ENCODE assay signal across 26 cellular contexts in genomic region chr16:67145746-67146145, GRCh38. TPM values are rescaled to one million over a fixed set of nuclear protein-coding genes. Genes with fewer than 3 reads are reported as not detected.
DNase-seq lines count a peak whose midpoint lies in the region; ATAC-seq and TF ChIP-seq lines count a peak whose summit lies in the region.
"Had no signal": no experiment of that assay in that cellular context is flagged by ENCODE, and none has a peak within 500 bp of the region (broad histone marks: within the 10 kb centered on the region; RNA-seq: fewer than 3 reads in every experiment).

No MANE protein-coding gene starts in this region.

- H3K36me3 Mint-ChIP-seq in HFFc6 (ENCODE audit: low read depth) = peaks cover 23% of the 10 kb centered on the region

- H2BK120ac ChIP-seq in mesenchymal stem cell (ENCODE audit: low read depth, low read length) = no peak overlapping the region

- H3K27me3 Mint-ChIP-seq in HFFc6 (ENCODE audit: insufficient read depth) = peaks cover 5% of the 10 kb centered on the region
- H3K27me3 Mint-ChIP-seq: CD4-positive, alpha-beta memory T cell had no signal

- H3K18ac ChIP-seq in mesenchymal stem cell (ENCODE audit: low read depth in 1 of 2, low read length in 2 of 2) = no peak overlapping the region

- no peaks in the 10 kb centered on the region for H3K9me3 Mint-ChIP-seq in HFFc6
- H3K9me3 Mint-ChIP-seq: GM23338 had no signal

- no peak overlapping the region for H3K4ac ChIP-seq in mesenchymal stem cell (ENCODE audit: low read depth in 1 of 2, low read length in 2 of 2)

- H3K27ac Mint-ChIP-seq in HFFc6 = peak overlapping the region; percentile 28
- H3K27ac Mint-ChIP-seq: GM23338 had no signal

- H3K27me3 ChIP-seq in adipocyte (replicated peaks; ENCODE audit: control insufficient read depth, insufficient read depth, low read length) (no peaks in the 10 kb centered on the region), neutrophil (peaks cover 20% of the 10 kb centered on the region), foreskin keratinocyte (no peaks in the 10 kb centered on the region), mesenchymal stem cell (ENCODE audit: control insufficient read depth in 1 of 2, insufficient read depth in 1 of 2, low read length in 2 of 2) (no peaks in the 10 kb centered on the region)
- H3K27me3 ChIP-seq: MG63, SJSA1 had no signal

- WGBS in mesenchymal stem cell = 100% methylated on average over 1 of the region's 2 CpGs

- no peak overlapping the region for H3K23ac ChIP-seq in mesenchymal stem cell (ENCODE audit: low read length in 2 of 2)

- no peak overlapping the region for H4K91ac ChIP-seq in mesenchymal stem cell (ENCODE audit: low read length)

- peaks cover 13% of the 10 kb centered on the region for H3K4me1 Mint-ChIP-seq in HFFc6 (ENCODE audit: low read depth)

- DNase-seq in HFFc6 (no peak), adipocyte (ENCODE audit: low read depth) (no peak), substantia nigra (lab: John Stamatoyannopoulos, UW) (no peak), foreskin keratinocyte (no peak), mesenchymal stem cell (no peak)
- DNase-seq: CD4-positive, alpha-beta memory T cell; COR-L47; DMS53; H9; KBM-7; MG63; NCI-H1105 treated with DMSO at 0.1 percent for 48 hours; NCI-H146; NCI-H1930; NCI-H2107; NCI-H446; NCI-H524 treated with DMSO at 0.1 percent for 48 hours; NCI-H774; PC-9; Right ventricle myocardium superior had no signal

- no peak overlapping the region for H2BK15ac ChIP-seq in mesenchymal stem cell (ENCODE audit: low read depth, poor library complexity, severe bottlenecking)

- H4K8ac ChIP-seq in mesenchymal stem cell (ENCODE audit: low read length) = no peak overlapping the region

- H2AK5ac ChIP-seq in mesenchymal stem cell (ENCODE audit: low read length, severe bottlenecking) = no peak overlapping the region

- H3K14ac ChIP-seq in mesenchymal stem cell (ENCODE audit: low read length in 2 of 2) = no peak overlapping the region

- peaks cover 8% of the 10 kb centered on the region for H3K4me1 ChIP-seq in adipocyte (ENCODE audit: control insufficient read depth, insufficient read depth, low read length)
- peaks cover 35 to 40% of the 10 kb centered on the region in 2 experiments for H3K4me1 ChIP-seq in neutrophil (ENCODE audit: control insufficient read depth in 1 of 2, insufficient read depth in 1 of 2, low read depth in 1 of 2, low read length in 1 of 2)
- H3K4me1 ChIP-seq in foreskin keratinocyte = peaks cover 4% of the 10 kb centered on the region
- H3K4me1 ChIP-seq in mesenchymal stem cell (ENCODE audit: control insufficient read depth, insufficient read depth, low read depth, low read length) = peaks cover 20% of the 10 kb centered on the region
- H3K4me1 ChIP-seq: A549 had no signal

- H3K4me2 ChIP-seq in mesenchymal stem cell (ENCODE audit: low read length, poor library complexity, severe bottlenecking) = no peak overlapping the region
- H3K4me2 ChIP-seq: A549, GM23338, PC-9 had no signal

- H2BK12ac ChIP-seq in mesenchymal stem cell (ENCODE audit: low read length in 2 of 2) = no peak overlapping the region

- ATAC-seq in foreskin keratinocyte (no peak), HG03469 (IDR thresholded peaks at IDR 0.05; ENCODE audit: unreplicated experiment) (no peak)
- ATAC-seq: A549, GM23338 had no signal

- H3K9me3 ChIP-seq in adipocyte (ENCODE audit: control insufficient read depth, low read length) (no peaks in the 10 kb centered on the region), neutrophil (no peaks in the 10 kb centered on the region), mesenchymal stem cell (ENCODE audit: control insufficient read depth, low read length) (no peaks in the 10 kb centered on the region)
- H3K9me3 ChIP-seq: A549, MG63 had no signal

- H3K9ac ChIP-seq in adipocyte (ENCODE audit: low read length) (peak overlapping the region; percentile 15), mesenchymal stem cell (ENCODE audit: low read length) (no peak overlapping the region)

- no peak overlapping the region for H2BK5ac ChIP-seq in mesenchymal stem cell (ENCODE audit: low read depth, low read length, poor library complexity, severe bottlenecking)

- H3K79me1 ChIP-seq in mesenchymal stem cell (replicated peaks; ENCODE audit: low read length, poor library complexity, severe bottlenecking) = peaks cover 10% of the 10 kb centered on the region

- TF ChIP-seq CTCF in HFFc6 (IDR thresholded peaks at IDR 0.05) (no peak), neutrophil (IDR thresholded peaks at IDR 0.05) (no peak), foreskin keratinocyte (conservative IDR thresholded peaks at IDR 0.05) (no peak)

- H3K4me3 ChIP-seq in adipocyte (ENCODE audit: low read length) (no peak overlapping the region), neutrophil (ENCODE audit: low read depth in 1 of 2, low read length in 1 of 2) (no peak overlapping the region), mesenchymal stem cell (ENCODE audit: insufficient read depth in 1 of 2, low read depth in 1 of 2, low read length in 2 of 2) (no peak overlapping the region)
- H3K4me3 ChIP-seq: A549, GM23338, MG63, PC-9, SJSA1 had no signal

- no peak overlapping the region for H3K4me3 Mint-ChIP-seq in HFFc6
- H3K4me3 Mint-ChIP-seq: CD4-positive, alpha-beta memory T cell; GM23338; H9 had no signal

- no peak overlapping the region for H2AFZ ChIP-seq in mesenchymal stem cell (ENCODE audit: low read depth, low read length)
- H2AFZ ChIP-seq: GM23338, PC-9 had no signal

- H3K27ac ChIP-seq in neutrophil (peak overlapping the region; percentile 72), substantia nigra (ENCODE audit: low read depth, low read length, poor library complexity, severe bottlenecking) (peak overlapping the region; percentile 64), foreskin keratinocyte (no peak overlapping the region), mesenchymal stem cell (ENCODE audit: low read length, poor library complexity, severe bottlenecking) (no peak overlapping the region)
- H3K27ac ChIP-seq: A549, PC-9, SJSA1 had no signal

- H3K36me3 ChIP-seq in adipocyte (ENCODE audit: control insufficient read depth, insufficient read depth, low read length, severe bottlenecking) (peaks cover 75% of the 10 kb centered on the region), neutrophil (peaks cover 83% of the 10 kb centered on the region), mesenchymal stem cell (ENCODE audit: control insufficient read depth in 1 of 2, insufficient read depth in 2 of 2, low read depth in 1 of 2, low read length in 2 of 2) (peaks cover 84 to 87% of the 10 kb centered on the region in 2 experiments)

RNA-seq across cellular contexts. Expression of gene B3GNT9, which starts 5.1 kb away (rescaled TPM):
- total RNA-seq in HFFc6 (2021; fragmentation: NEBNext Ultra II Directional; extraction: Animal tissue kit (Norgen Biotek cat#: 25700)) = 10 to 100 TPM; 45.7 to 55.1 (median 50.1) TPM
- total RNA-seq in foreskin keratinocyte = 9.0 and 12.1 TPM in 2 replicates
- 7.9 and 9.6 TPM in 2 replicates for polyA plus RNA-seq in foreskin keratinocyte
- polyA plus RNA-seq in mesenchymal stem cell (2013, experiment 1 of 2) = 32.5 TPM
- polyA plus RNA-seq in mesenchymal stem cell (2013, experiment 2 of 2) = 32.0 TPM
- total RNA-seq: G401 had no signal

RNA-seq across cellular contexts. Expression of gene TRADD, which starts 14.0 kb away (rescaled TPM):
- 10 to 100 TPM; 12.8 to 16.8 (median 15.8) TPM for total RNA-seq in HFFc6 (2021; fragmentation: NEBNext Ultra II Directional; extraction: Animal tissue kit (Norgen Biotek cat#: 25700))
- total RNA-seq in foreskin keratinocyte = 14.7 and 19.3 TPM in 2 replicates
- polyA plus RNA-seq in foreskin keratinocyte = 21.5 and 26.6 TPM in 2 replicates
- 11.1 TPM for polyA plus RNA-seq in mesenchymal stem cell (2013, experiment 1 of 2)
- 11.5 TPM for polyA plus RNA-seq in mesenchymal stem cell (2013, experiment 2 of 2)

RNA-seq across cellular contexts. Expression of gene FBXL8, which starts 14.0 kb away (rescaled TPM):
- total RNA-seq in HFFc6 (2021; fragmentation: NEBNext Ultra II Directional; extraction: Animal tissue kit (Norgen Biotek cat#: 25700)) = 10 to 100 TPM in 1 of 6 experiments, 1 to 10 TPM in 5; 7.2 to 10.8 (median 7.8) TPM
- total RNA-seq in foreskin keratinocyte = 3.6 and 3.8 TPM in 2 replicates
- 2.6 and 2.8 TPM in 2 replicates for polyA plus RNA-seq in foreskin keratinocyte
- 6.1 TPM for polyA plus RNA-seq in mesenchymal stem cell (2013, experiment 1 of 2)
- polyA plus RNA-seq in mesenchymal stem cell (2013, experiment 2 of 2) = 5.7 TPM
- total RNA-seq: GM23338 had no signal

RNA-seq across cellular contexts. Expression of gene HSF4, which starts 18.8 kb away (rescaled TPM):
- total RNA-seq in HFFc6 (2021; fragmentation: NEBNext Ultra II Directional; extraction: Animal tissue kit (Norgen Biotek cat#: 25700)) = 1 to 10 TPM; 3.3 to 5.5 (median 4.6) TPM
- total RNA-seq in foreskin keratinocyte = 2.6 and 4.7 TPM in 2 replicates
- polyA plus RNA-seq in foreskin keratinocyte = 3.3 and 6.0 TPM in 2 replicates
- 4.1 TPM for polyA plus RNA-seq in mesenchymal stem cell (2013, experiment 1 of 2)
- 3.3 TPM for polyA plus RNA-seq in mesenchymal stem cell (2013, experiment 2 of 2)

RNA-seq across cellular contexts. Expression of gene NOL3, which starts 24.6 kb away (rescaled TPM):
- 10 to 100 TPM; 16.1 to 20.1 (median 17.7) TPM for total RNA-seq in HFFc6 (2021; fragmentation: NEBNext Ultra II Directional; extraction: Animal tissue kit (Norgen Biotek cat#: 25700))
- 13.9 and 16.9 TPM in 2 replicates for total RNA-seq in foreskin keratinocyte
- 19.7 and 22.1 TPM in 2 replicates for polyA plus RNA-seq in foreskin keratinocyte
- 13.9 TPM for polyA plus RNA-seq in mesenchymal stem cell (2013, experiment 1 of 2)
- 12.8 TPM for polyA plus RNA-seq in mesenchymal stem cell (2013, experiment 2 of 2)

Comparison
In these comparisons a context has a peak if more than half of its experiments do, and no peak if none do; other contexts are left out.
1. H3K27ac ChIP-seq: peak in neutrophil (single experiment) and substantia nigra (single experiment); none in foreskin keratinocyte (single experiment) and mesenchymal stem cell (single experiment).